ENCODE assay signal across 1 cellular context in genomic region chr9:133058550-133059320, GRCh38.
TF ChIP-seq lines count a peak whose summit lies in the region.

No MANE protein-coding gene starts in this region.

TF ChIP-seq in K562, 482 proteins besides CTCF, POLR2A, EP300 and RAD21 (continued from another document and continues in another):
- TF ChIP-seq ZNF407 (IDR thresholded peaks at IDR 0.05; ENCODE audit: low read depth) (no peak), KHSRP (IDR thresholded peaks at IDR 0.05) (no peak), SLC30A9 (CRISPR knock-in tag; IDR thresholded peaks at IDR 0.05) (no peak), KLF10 (CRISPR knock-in tag; IDR thresholded peaks at IDR 0.05) (no peak), ZKSCAN3 (CRISPR knock-in tag; IDR thresholded peaks at IDR 0.05) (no peak), ZNF316 (IDR thresholded peaks at IDR 0.05) (peak; percentile 41; the same call in 1 of the 2 replicates), ZNF280B (CRISPR knock-in tag; IDR thresholded peaks at IDR 0.05) (no peak), FOXJ3 (CRISPR knock-in tag; IDR thresholded peaks at IDR 0.05) (no peak), ARID2 (IDR thresholded peaks at IDR 0.05) (no peak), BMI1 (IDR thresholded peaks at IDR 0.05; ENCODE audit: low read length) (no peak), MAFG (tag; conservative IDR thresholded peaks at IDR 0.05) (no peak), MYNN (IDR thresholded peaks at IDR 0.05) (no peak), MYNN (CRISPR knock-in tag; IDR thresholded peaks at IDR 0.05) (no peak), SMARCB1 (IDR thresholded peaks at IDR 0.05; ENCODE audit: insufficient read length, low read depth) (no peak), IFI16 (CRISPR knock-in tag; IDR thresholded peaks at IDR 0.05) (no peak), ZNF444 (CRISPR knock-in tag; IDR thresholded peaks at IDR 0.05) (no peak), E2F6 (IDR thresholded peaks at IDR 0.05; ENCODE audit: borderline replicate concordance in 1 of 2, extremely low read depth in 1 of 2, insufficient read depth in 1 of 2, insufficient read length in 1 of 2, low read depth in 1 of 2, low read length in 1 of 2, poor library complexity in 1 of 2, severe bottlenecking in 1 of 2) (no peak), SMAD4 (CRISPR knock-in tag; conservative IDR thresholded peaks at IDR 0.05) (peak; percentile 21; the same call in 1 of the 2 replicates), SNRNP70 (optimal IDR thresholded peaks at IDR 0.05; ENCODE audit: low read depth, low read length) (no peak), NR3C1 (CRISPR knock-in tag; IDR thresholded peaks at IDR 0.05) (no peak), ZNF134 (CRISPR knock-in tag; conservative IDR thresholded peaks at IDR 0.05) (no peak), HDAC3 (IDR thresholded peaks at IDR 0.05; ENCODE audit: borderline replicate concordance, partially characterized antibody) (no peak), CXXC5 (CRISPR knock-in tag; IDR thresholded peaks at IDR 0.05) (peak; percentile 27; the same call in 1 of the 2 replicates), CCNT2 (IDR thresholded peaks at IDR 0.05; ENCODE audit: borderline replicate concordance, extremely low read depth, insufficient read length, low read depth, low read length) (no peak), PURB (CRISPR knock-in tag; IDR thresholded peaks at IDR 0.05; ENCODE audit: low read depth) (no peak), ZNF282 (CRISPR knock-in tag; IDR thresholded peaks at IDR 0.05) (no peak), ZNF398 (CRISPR knock-in tag; IDR thresholded peaks at IDR 0.05) (no peak), CEBPZ (IDR thresholded peaks at IDR 0.05; ENCODE audit: borderline replicate concordance, low read depth, low read length) (no peak), MNT (conservative IDR thresholded peaks at IDR 0.05) (no peak), TAF9B (IDR thresholded peaks at IDR 0.05; ENCODE audit: partially characterized antibody) (no peak)
